In the genomic region with DNA sequence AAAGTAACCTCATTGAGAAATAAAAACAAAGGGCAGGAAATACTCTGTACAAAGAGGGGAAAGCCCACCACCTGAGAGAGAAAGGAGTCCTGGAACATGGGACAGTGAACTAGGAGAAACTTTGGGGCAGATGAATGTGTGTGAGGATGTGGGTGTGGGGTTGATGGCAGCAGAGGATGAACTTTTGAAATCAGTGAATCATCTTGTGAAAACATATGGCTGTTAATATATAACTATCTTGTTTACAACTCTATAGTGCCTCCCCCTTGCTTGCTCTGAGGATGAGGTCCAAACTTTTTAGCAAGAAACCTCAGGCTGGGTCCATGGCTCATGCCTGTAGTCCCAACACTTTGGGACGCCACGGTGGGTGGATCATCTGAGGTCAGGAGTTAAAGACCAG, we compare ENCODE assay signal across 14 cellular contexts.
"Had no signal": no experiment of that assay in that cellular context is flagged by ENCODE, and none has a peak within 500 bp of the region (broad histone marks: within the 10 kb centered on the region; RNA-seq: fewer than 3 reads in every experiment).

No MANE protein-coding gene starts in this region.

- DNase-seq: activated CD4-positive, alpha-beta T cell treated with anti-CD3 and anti-CD28 coated beads for 36 hours; activated naive CD4-positive, alpha-beta T cell treated with Interleukin-2 at 50 U/mL for 16 hours; adrenal gland; colonic mucosa; effector CD4-positive, alpha-beta T cell; heart right ventricle; left lung; natural killer cell; posterior cingulate gyrus; small intestine; thyroid gland; WERI-Rb-1 had no signal

- ATAC-seq: activated CD4-positive, alpha-beta T cell treated with anti-CD3 and anti-CD28 coated beads for 36 hours; heart right ventricle; left lung; natural killer cell; stimulated activated effector memory CD8-positive, alpha-beta T cell treated with anti-CD3 and anti-CD28 coated beads, Interleukin-12 subunit alpha, Interleukin-12 subunit beta, amount 100 ng/mL, for 72 hours had no signal

- H3K27ac Mint-ChIP-seq: activated CD4-positive, alpha-beta T cell treated with anti-CD3 and anti-CD28 coated beads for 36 hours; memory B cell; natural killer cell; stimulated activated effector memory CD8-positive, alpha-beta T cell treated with anti-CD3 and anti-CD28 coated beads, Interleukin-12 subunit alpha, Interleukin-12 subunit beta, amount 100 ng/mL, for 72 hours had no signal

- H3K36me3 Mint-ChIP-seq: natural killer cell; stimulated activated effector memory CD8-positive, alpha-beta T cell treated with anti-CD3 and anti-CD28 coated beads, Interleukin-12 subunit alpha, Interleukin-12 subunit beta, amount 100 ng/mL, for 72 hours had no signal

- H3K9me3 Mint-ChIP-seq: natural killer cell; stimulated activated effector memory CD8-positive, alpha-beta T cell treated with anti-CD3 and anti-CD28 coated beads, Interleukin-12 subunit alpha, Interleukin-12 subunit beta, amount 100 ng/mL, for 72 hours had no signal
